In the genomic region with DNA sequence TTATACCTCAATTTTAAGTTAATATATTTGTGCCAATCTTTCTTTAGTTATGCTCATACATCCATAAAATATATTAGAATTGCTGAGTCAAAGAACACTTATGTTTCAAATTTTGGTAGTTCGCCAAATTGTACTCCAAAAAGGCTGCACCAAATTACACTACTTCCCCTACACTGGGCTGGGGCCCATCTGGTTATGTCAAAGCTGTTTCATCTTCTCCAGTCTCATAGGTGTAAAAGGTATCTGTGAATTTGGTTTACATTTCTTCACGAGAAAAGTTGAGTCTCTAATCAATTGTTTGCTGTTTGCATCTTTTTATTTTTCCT, we compare ENCODE assay signal across 8 cellular contexts. TPM values are rescaled to one million over a fixed set of nuclear protein-coding genes. Genes with fewer than 3 reads are reported as not detected.
DNase-seq lines count a peak whose midpoint lies in the region; ATAC-seq and TF ChIP-seq lines count a peak whose summit lies in the region.

No MANE protein-coding gene starts in this region.

- no peaks in the 10 kb centered on the region for H4K20me1 ChIP-seq in KMS-11 (ENCODE audit: insufficient read depth)

- H2AFZ ChIP-seq in KMS-11 (ENCODE audit: low read depth), result peak overlapping the region; percentile 87

- no peaks in the 10 kb centered on the region for H3K27me3 ChIP-seq in BE2C
- no peaks in the 10 kb centered on the region for H3K27me3 ChIP-seq in KMS-11 (ENCODE audit: insufficient read depth, low read depth)

- TF ChIP-seq CTCF in BE2C (IDR thresholded peaks at IDR 0.05; ENCODE audit: low read depth, low read length), result no peak
- TF ChIP-seq CTCF in KMS-11 (conservative IDR thresholded peaks at IDR 0.05; ENCODE audit: low read depth, low read length), result no peak
- TF ChIP-seq CTCF in cardiac fibroblast (IDR thresholded peaks at IDR 0.05; ENCODE audit: low read depth, low read length), result no peak

- no peaks in the 10 kb centered on the region for H3K9me3 Mint-ChIP-seq in naive thymus-derived CD8-positive, alpha-beta T cell

- H3K36me3 ChIP-seq in BE2C (no peaks in the 10 kb centered on the region), KMS-11 (ENCODE audit: insufficient read depth) (no peaks in the 10 kb centered on the region)

- no peak for ATAC-seq in naive thymus-derived CD8-positive, alpha-beta T cell
- ATAC-seq in HG03432 (IDR thresholded peaks at IDR 0.05; ENCODE audit: unreplicated experiment) (no peak), HG03571 (IDR thresholded peaks at IDR 0.05; ENCODE audit: unreplicated experiment) (no peak)

- peak overlapping the region; percentile 71 to 97 (median 93) for H3K4me3 Mint-ChIP-seq in naive thymus-derived CD8-positive, alpha-beta T cell

- peak overlapping the region; percentile 53 for H3K4me2 ChIP-seq in KMS-11

- H3K9me3 ChIP-seq in BE2C, result no peaks in the 10 kb centered on the region

- H3K27me3 Mint-ChIP-seq in naive thymus-derived CD8-positive, alpha-beta T cell, result peaks cover 0 to 4% (median 0%) of the 10 kb centered on the region in 5 donors

- peaks cover 16 to 51% (median 45%) of the 10 kb centered on the region in 4 donors for H3K4me1 Mint-ChIP-seq in naive thymus-derived CD8-positive, alpha-beta T cell

- H3K9ac ChIP-seq in KMS-11, result no peak overlapping the region

- POLR2A ChIA-PET in naive thymus-derived CD8-positive, alpha-beta T cell (lab: Charles Lee), result interaction anchor here (0.5 to 1.4 kb wide), 3 partner anchors 249 to 1328 kb away, joined by 3 to 5 read pairs (median 4); a partner anchor contains a TSS

- no peak overlapping the region for H3K27ac ChIP-seq in KMS-11

- no peak for DNase-seq in BE2C
- no peak for DNase-seq in cardiac fibroblast (ENCODE audit: low read depth in 2 of 2)
- no peak for DNase-seq in naive thymus-derived CD8-positive, alpha-beta T cell
- DNase-seq in NCI-H146 (lab: John Stamatoyannopoulos, UW), result no peak
- no peak for DNase-seq in occipital lobe (lab: John Stamatoyannopoulos, UW)

- H3K27ac Mint-ChIP-seq in naive thymus-derived CD8-positive, alpha-beta T cell, result peak overlapping the region; percentile 70 to 98 (median 88)

- H3K79me2 ChIP-seq in KMS-11 (ENCODE audit: insufficient read depth, low read depth), result peaks cover 8% of the 10 kb centered on the region; the same call in 1 of the 2 replicates

- H3K4me3 ChIP-seq in BE2C (ENCODE audit: low read depth, low read length) (peak overlapping the region; percentile 98), KMS-11 (IDR thresholded peaks at IDR 0.05; ENCODE audit: insufficient read depth, low read depth, low read length) (no peak overlapping the region), cardiac fibroblast (replicated peaks in 1 of 2; ENCODE audit: low read depth in 2 of 2, low read length in 2 of 2) (peak overlapping the region; percentile 14 to 44)

- peaks cover 0 to 3% (median 0%) of the 10 kb centered on the region in 3 donors for H3K36me3 Mint-ChIP-seq in naive thymus-derived CD8-positive, alpha-beta T cell

- H3K4me1 ChIP-seq in BE2C (no peaks in the 10 kb centered on the region), KMS-11 (ENCODE audit: low read depth, poor library complexity, severe bottlenecking) (peaks cover 19% of the 10 kb centered on the region)

RNA-seq across cellular contexts. Expression of a gene that starts 0.7 kb away (rescaled TPM):
- polyA plus RNA-seq in BE2C (2012; ENCODE audit: insufficient read depth, insufficient read length, low read depth), result 0.15 TPM
- under 1 TPM; 0.30 to 0.55 TPM for total RNA-seq in naive thymus-derived CD8-positive, alpha-beta T cell
- under 1 TPM in 2 of 3 donors, not detected in 1; 0.44 to 0.85 TPM for polyA plus RNA-seq in naive thymus-derived CD8-positive, alpha-beta T cell
- 14.7 TPM for total RNA-seq in occipital lobe

Comparison
In these comparisons a context has a peak if more than half of its experiments do, and no peak if none do; other contexts are left out.
1. RNA of a gene that starts 0.7 kb away (total RNA-seq): 14.7 TPM in occipital lobe (single experiment); 0.30 to 0.55 TPM in naive thymus-derived CD8-positive, alpha-beta T cell; every median in the first group is over 10 times any median in the second.